ENCODE assay signal across 14 cellular contexts in the genomic region with DNA sequence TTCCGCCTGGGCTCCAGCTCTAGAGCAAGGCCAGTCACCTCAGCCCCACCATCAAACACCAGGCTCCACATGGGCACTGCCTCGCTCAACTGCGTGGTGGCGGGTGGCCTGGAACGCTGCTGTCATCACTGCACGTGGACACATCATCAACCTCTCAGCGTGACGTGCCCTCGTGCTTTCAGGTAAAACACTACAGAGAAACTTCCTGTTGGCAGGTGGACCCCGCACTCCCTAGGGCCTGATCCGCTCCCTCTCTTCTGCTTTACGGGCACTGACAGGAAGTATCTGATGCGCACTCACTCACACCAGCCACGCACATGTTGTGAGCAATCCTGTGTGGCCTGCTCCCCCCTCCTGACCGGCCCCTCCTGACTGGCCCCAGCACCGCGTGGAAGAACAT.
DNase-seq lines count a peak whose midpoint lies in the region; ATAC-seq, FAIRE-seq and TF ChIP-seq lines count a peak whose summit lies in the region.
"Had no signal": no experiment of that assay in that cellular context is flagged by ENCODE, and none has a peak within 500 bp of the region (broad histone marks: within the 10 kb centered on the region; RNA-seq: fewer than 3 reads in every experiment).

No MANE protein-coding gene starts in this region.

- no peak for FAIRE-seq in kidney (lab: Jason Lieb, UNC)

- H3K9me3 ChIP-seq in kidney (ENCODE audit: control insufficient read depth in 1 of 2, low read length in 2 of 2) (no peaks in the 10 kb centered on the region), upper lobe of right lung (no peaks in the 10 kb centered on the region)
- H3K9me3 ChIP-seq: esophagus muscularis mucosa, Peyer's patch, thyroid gland had no signal

- H3K9ac ChIP-seq in kidney (ENCODE audit: low read length in 2 of 2) = no peak overlapping the region

- peaks cover 12 to 20% of the 10 kb centered on the region in 2 donors for H3K4me1 ChIP-seq in kidney (ENCODE audit: control insufficient read depth in 1 of 2, insufficient read depth in 1 of 2, low read depth in 1 of 2, low read length in 2 of 2)
- peaks cover 29% of the 10 kb centered on the region for H3K4me1 ChIP-seq in upper lobe of right lung

- H3K27me3 ChIP-seq in upper lobe of right lung = no peaks in the 10 kb centered on the region
- H3K27me3 ChIP-seq: esophagus muscularis mucosa, Peyer's patch, thyroid gland had no signal

- H3K27ac ChIP-seq in kidney (ENCODE audit: low read depth in 2 of 2, low read length in 2 of 2) (no peak overlapping the region), upper lobe of right lung (no peak overlapping the region)
- H3K27ac ChIP-seq: esophagus muscularis mucosa, thyroid gland had no signal

- H3K36me3 ChIP-seq in kidney (ENCODE audit: control insufficient read depth in 1 of 2, insufficient read depth in 2 of 2, low read length in 2 of 2) = no peaks in the 10 kb centered on the region
- no peaks in the 10 kb centered on the region for H3K36me3 ChIP-seq in upper lobe of right lung
- H3K36me3 ChIP-seq: esophagus muscularis mucosa, Peyer's patch, thyroid gland had no signal

- no peak for TF ChIP-seq CTCF in kidney (IDR thresholded peaks at IDR 0.05; ENCODE audit: borderline replicate concordance, extremely low read depth, insufficient read depth)
- no peak for TF ChIP-seq CTCF in upper lobe of right lung (IDR thresholded peaks at IDR 0.05)

- ATAC-seq in upper lobe of right lung = peak; percentile 16

- H3K4me3 ChIP-seq in kidney (ENCODE audit: low read length in 2 of 2) (no peak overlapping the region), upper lobe of right lung (no peak overlapping the region)
- H3K4me3 ChIP-seq: esophagus muscularis mucosa, Peyer's patch, thyroid gland had no signal

- intact Hi-C loops in kidney (cut with DNase I) = no loop called here
- intact Hi-C loops in upper lobe of right lung (cut with DNase I) = no loop called here

- peak in 5 of 6 experiments; percentile 26 to 59 (median 54) for DNase-seq in stimulated activated naive CD4-positive, alpha-beta T cell (lab: John Stamatoyannopoulos, UW)
- DNase-seq in stimulated activated naive CD4-positive, alpha-beta T cell treated with Interleukin-2 at 50 U/mL for 16 hours (lab: John Stamatoyannopoulos, UW) = no peak
- DNase-seq in activated T-cell treated with anti-CD3 and anti-CD28 coated beads, Interleukin-2, amount 50 U/mL, for 48 hours = peak; percentile 50
- DNase-seq in kidney = peak; percentile 63
- no peak for DNase-seq in upper lobe of right lung
- DNase-seq in HK-2 (ENCODE audit: unreplicated experiment) = no peak
- DNase-seq in NAMALWA (ENCODE audit: low spot score) = no peak
- DNase-seq in activated effector memory CD4-positive, alpha-beta T cell treated with anti-CD3 and anti-CD28 coated beads, Interleukin-2, amount 50 U/mL, for 16 hours = no peak
- DNase-seq: HCEC 1CT, Karpas-422, NCI-H2171 treated with DMSO at 0.1 percent for 48 hours, thyroid gland had no signal

Comparison
In these comparisons a context has a peak if more than half of its experiments do, and no peak if none do; other contexts are left out.
1. DNase-seq: peak in stimulated activated naive CD4-positive, alpha-beta T cell (5 of 6), activated T-cell treated with anti-CD3 and anti-CD28 coated beads, Interleukin-2, amount 50 U/mL, for 48 hours (2 of 2) and kidney (single experiment); none in stimulated activated naive CD4-positive, alpha-beta T cell treated with Interleukin-2 at 50 U/mL for 16 hours (single experiment), upper lobe of right lung (single experiment), HK-2 (single experiment), NAMALWA (single experiment) and activated effector memory CD4-positive, alpha-beta T cell treated with anti-CD3 and anti-CD28 coated beads, Interleukin-2, amount 50 U/mL, for 16 hours (single experiment).